ENCODE assay signal across 24 cellular contexts in genomic region chr1:201140941-201141260, GRCh38. TPM values are rescaled to one million over a fixed set of nuclear protein-coding genes. Genes with fewer than 3 reads are reported as not detected.
DNase-seq lines count a peak whose midpoint lies in the region; ATAC-seq and TF ChIP-seq lines count a peak whose summit lies in the region.
"Had no signal": no experiment of that assay in that cellular context is flagged by ENCODE, and none has a peak within 500 bp of the region (broad histone marks: within the 10 kb centered on the region; RNA-seq: fewer than 3 reads in every experiment).

No MANE protein-coding gene starts in this region.

- peak overlapping the region; percentile 68 for H3K27ac Mint-ChIP-seq in central memory CD8-positive, alpha-beta T cell (ENCODE audit: low read depth)
- H3K27ac Mint-ChIP-seq in neural progenitor cell (no peak overlapping the region), osteocyte (ENCODE audit: unreplicated experiment) (no peak overlapping the region)

- H3K4me1 Mint-ChIP-seq in central memory CD8-positive, alpha-beta T cell, result no peaks in the 10 kb centered on the region
- H3K4me1 Mint-ChIP-seq in neural progenitor cell, result peaks cover 9% of the 10 kb centered on the region
- peaks cover 16% of the 10 kb centered on the region for H3K4me1 Mint-ChIP-seq in osteocyte (ENCODE audit: unreplicated experiment)
- H3K4me1 Mint-ChIP-seq: CD8-positive, alpha-beta memory T cell had no signal

- in situ Hi-C loops in GM13976 (cut with MboI; ENCODE audit: low sequenced_read_pairs, unreplicated experiment), result no loop called here

- no peaks in the 10 kb centered on the region for H3K27me3 ChIP-seq in heart left ventricle
- no peaks in the 10 kb centered on the region for H3K27me3 ChIP-seq in neural progenitor cell
- H3K27me3 ChIP-seq: SJSA1 had no signal

- ATAC-seq in Right ventricle myocardium inferior, result no peak
- no peak for ATAC-seq in heart left ventricle
- no peak for ATAC-seq in central memory CD8-positive, alpha-beta T cell (replicated peaks; ENCODE audit: extremely low read depth, poor library complexity, severe bottlenecking)

- no peaks in the 10 kb centered on the region for H3K9me3 Mint-ChIP-seq in central memory CD8-positive, alpha-beta T cell
- H3K9me3 Mint-ChIP-seq in neural progenitor cell (no peaks in the 10 kb centered on the region), osteocyte (ENCODE audit: unreplicated experiment) (no peaks in the 10 kb centered on the region)
- H3K9me3 Mint-ChIP-seq: CD8-positive, alpha-beta memory T cell had no signal

- intact Hi-C loops in Right ventricle myocardium inferior (cut with DNase I) (no loop called here), heart left ventricle (cut with DNase I) (no loop called here)

- H3F3A ChIP-seq in neural progenitor cell (ENCODE audit: low read depth), result no peaks in the 10 kb centered on the region

- H3K36me3 ChIP-seq in heart left ventricle (peaks cover 0 to 84% (median 59%) of the 10 kb centered on the region in 9 donors), neural progenitor cell (no peaks in the 10 kb centered on the region)

- no peak overlapping the region for H3K4me2 ChIP-seq in neural progenitor cell
- H3K4me2 ChIP-seq: PC-9 had no signal

- no peaks in the 10 kb centered on the region for H3K79me2 ChIP-seq in neural progenitor cell (ENCODE audit: low read depth)

- no peak for TF ChIP-seq CTCF in heart left ventricle (IDR thresholded peaks at IDR 0.05)
- TF ChIP-seq CTCF in neural progenitor cell (IDR thresholded peaks at IDR 0.05), result no peak
- no peak for TF ChIP-seq CTCF in GM13976 (IDR thresholded peaks at IDR 0.05; ENCODE audit: borderline replicate concordance, control extremely low read depth, extremely low read depth, insufficient read depth, missing control alignments)
- no peak for TF ChIP-seq CTCF in osteocyte (IDR thresholded peaks at IDR 0.05)

- H3K9me3 ChIP-seq in heart left ventricle, result no peaks in the 10 kb centered on the region
- no peaks in the 10 kb centered on the region for H3K9me3 ChIP-seq in neural progenitor cell (ENCODE audit: low read depth)
- H3K9me3 ChIP-seq: SJSA1 had no signal

- DNase-seq in Right ventricle myocardium inferior (ENCODE audit: missing footprints), result peak; percentile 23
- DNase-seq in heart left ventricle, result no peak
- no peak for DNase-seq in central memory CD8-positive, alpha-beta T cell (ENCODE audit: low spot score in 2 of 2)
- DNase-seq in neural progenitor cell (ENCODE audit: low spot score), result no peak
- no peak for DNase-seq in GM13976 (ENCODE audit: low spot score)
- DNase-seq in osteocyte (ENCODE audit: extremely low spot score, unreplicated experiment), result no peak
- DNase-seq in HCEC 1CT, result no peak
- DNase-seq: C1 segment of cervical spinal cord, Calu3, DMS79 treated with DMSO at 0.1 percent for 48 hours, GF-D8, NCI-H1417 treated with DMSO at 0.1 percent for 48 hours, NCI-H1694 treated with DMSO at 0.1 percent for 48 hours, NCI-H2081, NCI-H2227 treated with DMSO at 0.1 percent for 48 hours, NCI-H526 treated with DMSO at 0.1 percent for 48 hours, PC-9, Right ventricle myocardium superior had no signal

- no peak overlapping the region for H3K9ac ChIP-seq in neural progenitor cell

- WGBS in heart left ventricle, 4 donors, result 95 to 98% (median 97%) methylated on average over 8 of the region's 8 CpGs

- peaks cover 6% of the 10 kb centered on the region for H3K36me3 Mint-ChIP-seq in central memory CD8-positive, alpha-beta T cell (ENCODE audit: insufficient read depth)
- peaks cover 32% of the 10 kb centered on the region for H3K36me3 Mint-ChIP-seq in neural progenitor cell
- H3K36me3 Mint-ChIP-seq in osteocyte (ENCODE audit: unreplicated experiment), result peaks cover 47% of the 10 kb centered on the region

- no peak for TF ChIP-seq POLR2A in heart left ventricle (IDR thresholded peaks at IDR 0.05)

- no peak overlapping the region for H2AFZ ChIP-seq in neural progenitor cell (replicated peaks)
- H2AFZ ChIP-seq: PC-9 had no signal

- H3K27me3 Mint-ChIP-seq in central memory CD8-positive, alpha-beta T cell, result no peaks in the 10 kb centered on the region
- peaks cover 7% of the 10 kb centered on the region for H3K27me3 Mint-ChIP-seq in neural progenitor cell (ENCODE audit: insufficient read depth, low read depth)
- H3K27me3 Mint-ChIP-seq in osteocyte (ENCODE audit: unreplicated experiment), result no peaks in the 10 kb centered on the region
- H3K27me3 Mint-ChIP-seq: CD8-positive, alpha-beta memory T cell had no signal

- H3K27ac ChIP-seq in heart left ventricle (no peak overlapping the region), neural progenitor cell (peak overlapping the region; percentile 31)
- H3K27ac ChIP-seq: PC-9, SJSA1 had no signal

- H3K4me1 ChIP-seq in heart left ventricle (peaks cover 0 to 32% (median 0%) of the 10 kb centered on the region in 12 donors), neural progenitor cell (peaks cover 5% of the 10 kb centered on the region)

- no peak overlapping the region for H3K4me3 Mint-ChIP-seq in central memory CD8-positive, alpha-beta T cell
- H3K4me3 Mint-ChIP-seq in neural progenitor cell, result no peak overlapping the region
- no peak overlapping the region for H3K4me3 Mint-ChIP-seq in osteocyte (ENCODE audit: unreplicated experiment)
- H3K4me3 Mint-ChIP-seq: CD8-positive, alpha-beta memory T cell had no signal

- H3K4me3 ChIP-seq in heart left ventricle (no peak overlapping the region), neural progenitor cell (no peak overlapping the region)
- H3K4me3 ChIP-seq: PC-9, SJSA1 had no signal

- peaks cover 20% of the 10 kb centered on the region for H4K20me1 ChIP-seq in neural progenitor cell (ENCODE audit: low read depth)

RNA-seq across cellular contexts. Expression of gene TMEM9, which starts 13.4 kb away (rescaled TPM):
- total RNA-seq in Right ventricle myocardium inferior, result 26.6 TPM
- 10 to 100 TPM; 22.6 to 35.9 (median 29.3) TPM for total RNA-seq in heart left ventricle
- 10 to 100 TPM; 22.4 to 42.9 TPM for polyA plus RNA-seq in heart left ventricle
- total RNA-seq in neural progenitor cell (ENCODE audit: low replicate concordance), result 109 and 187 TPM in 2 replicates
- total RNA-seq in osteocyte, result 63.9 and 64.2 TPM in 2 replicates

RNA-seq across cellular contexts. Expression of gene ASCL5, which starts 13.9 kb away (rescaled TPM):
- total RNA-seq in Right ventricle myocardium inferior (not detected), heart left ventricle (not detected), neural progenitor cell (ENCODE audit: low replicate concordance) (not detected in 2 replicates), osteocyte (not detected in 2 replicates)
- not detected for polyA plus RNA-seq in heart left ventricle
- total RNA-seq: Calu3, HT-29, Right ventricle myocardium superior, RPMI7951, SJSA1 had no signal
- polyA plus RNA-seq: AG04450; CD8-positive, alpha-beta memory T cell had no signal

RNA-seq across cellular contexts. Expression of gene CACNA1S, which starts 28.7 kb away (rescaled TPM):
- total RNA-seq in Right ventricle myocardium inferior (not detected), heart left ventricle (not detected), neural progenitor cell (ENCODE audit: low replicate concordance) (0.11 and 0.12 TPM in 2 replicates), osteocyte (not detected in 2 replicates)
- polyA plus RNA-seq in heart left ventricle, result not detected
- total RNA-seq: Calu3; CD8-positive, alpha-beta memory T cell; HT-29; NCI-H460; PC-9; Right ventricle myocardium superior; RPMI7951; SJSA1 had no signal
- polyA plus RNA-seq: AG04450; CD8-positive, alpha-beta memory T cell had no signal

RNA-seq across cellular contexts. Expression of gene IGFN1, which starts 49.7 kb away (rescaled TPM):
- not detected for total RNA-seq in Right ventricle myocardium inferior
- under 1 TPM in 1 of 9 donors, not detected in 8; 0.04 TPM for total RNA-seq in heart left ventricle
- under 1 TPM in 1 of 2 donors, not detected in 1; 0.03 TPM for polyA plus RNA-seq in heart left ventricle
- 0.15 TPM in 1 of 2 replicates, not detected in the other for total RNA-seq in neural progenitor cell (ENCODE audit: low replicate concordance)
- total RNA-seq in osteocyte, result 3.2 and 3.8 TPM in 2 replicates
- total RNA-seq: Calu3; CD8-positive, alpha-beta memory T cell; Right ventricle myocardium superior had no signal
- polyA plus RNA-seq: AG04450; CD8-positive, alpha-beta memory T cell had no signal
